13 cellular contexts compared by ENCODE assay signal in the genomic region with DNA sequence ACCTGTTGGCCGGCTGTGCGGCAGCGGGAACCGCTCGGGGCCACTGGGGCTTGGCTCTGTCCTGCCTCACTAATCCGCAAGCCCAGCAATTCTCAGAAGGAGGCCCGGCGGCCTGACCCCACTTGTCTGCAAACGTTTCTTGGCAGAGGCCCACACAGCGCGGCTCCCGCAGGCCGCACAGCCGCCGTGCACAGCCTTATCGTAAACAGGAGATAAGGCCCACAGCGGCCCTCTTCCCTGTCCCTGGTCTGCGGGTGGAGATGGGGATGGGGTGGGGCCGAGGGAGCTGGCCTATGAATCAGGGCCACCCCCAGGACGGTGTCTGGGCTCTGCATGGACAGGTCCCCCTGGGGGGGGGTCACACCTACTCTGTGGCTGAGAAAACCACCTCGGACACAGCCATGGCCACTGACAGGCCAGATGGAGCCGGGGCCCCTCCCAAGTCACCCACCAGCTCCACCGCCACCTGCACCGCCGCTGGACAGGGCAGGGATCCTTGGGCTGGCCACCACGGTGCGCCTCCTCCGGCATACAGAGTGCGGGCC. TPM values are rescaled to one million over a fixed set of nuclear protein-coding genes. Genes with fewer than 3 reads are reported as not detected.
DNase-seq lines count a peak whose midpoint lies in the region; ATAC-seq, FAIRE-seq and TF ChIP-seq lines count a peak whose summit lies in the region.
"Had no signal": no experiment of that assay in that cellular context is flagged by ENCODE, and none has a peak within 500 bp of the region (broad histone marks: within the 10 kb centered on the region; RNA-seq: fewer than 3 reads in every experiment).

No MANE protein-coding gene starts in this region.

- no peak overlapping the region for H3K27ac ChIP-seq in A549
- peak overlapping the region in 2 of 4 donors; percentile 53 to 72 for H3K27ac ChIP-seq in Peyer's patch
- H3K27ac ChIP-seq in mesodermal cell (ENCODE audit: low read depth, low read length, severe bottlenecking) = peak overlapping the region; percentile 45
- no peak overlapping the region for H3K27ac ChIP-seq in effector memory CD4-positive, alpha-beta T cell (ENCODE audit: insufficient read depth, low read length, poor library complexity, severe bottlenecking)

- no peaks in the 10 kb centered on the region for H3K4me1 ChIP-seq in A549
- H3K4me1 ChIP-seq in Peyer's patch = peaks cover 0 to 41% (median 4%) of the 10 kb centered on the region in 4 donors
- H3K4me1 ChIP-seq in mesodermal cell (ENCODE audit: control insufficient read depth, insufficient read depth, low read length, poor library complexity, severe bottlenecking) = peaks cover 18% of the 10 kb centered on the region
- H3K4me1 ChIP-seq in effector memory CD4-positive, alpha-beta T cell (ENCODE audit: control insufficient read depth, insufficient read depth, low read length, poor library complexity, severe bottlenecking) = no peaks in the 10 kb centered on the region

- CTCF ChIA-PET in A549 (lab: Yijun Ruan, JAX) = no interaction called here

- no peak for FAIRE-seq in A549 (lab: Jason Lieb, UNC)
- FAIRE-seq: GM19239 had no signal

- no peaks in the 10 kb centered on the region for H3K27me3 ChIP-seq in Peyer's patch
- H3K27me3 ChIP-seq in effector memory CD4-positive, alpha-beta T cell (replicated peaks; ENCODE audit: control insufficient read depth, insufficient read depth, low read length, poor library complexity, severe bottlenecking) = no peaks in the 10 kb centered on the region

- DNase-seq in A549 (ENCODE audit: low read depth in 1 of 2, low spot score in 1 of 2) = no peak
- DNase-seq in Peyer's patch = peak in 2 of 3 donors; percentile 71 to 76
- DNase-seq in islet precursor cell = no peak
- DNase-seq in NCI-H187 (lab: John Stamatoyannopoulos, UW) = no peak
- no peak for DNase-seq in effector memory CD4-positive, alpha-beta T cell
- DNase-seq: activated CD8-positive, alpha-beta memory T cell treated with anti-CD3 and anti-CD28 coated beads, Interleukin-2, amount 50 U/mL, for 48 hours; central memory CD4-positive, alpha-beta T cell; NCI-H526 treated with DMSO at 0.1 percent for 48 hours; T-helper 17 cell had no signal

- TF ChIP-seq POLR2A in A549 (IDR thresholded peaks at IDR 0.05; ENCODE audit: low read length) (no peak), Peyer's patch (IDR thresholded peaks at IDR 0.05) (no peak)

- ATAC-seq in A549 (no peak; a peak in 1 of 6 replicates), esophagus mucosa (peak; percentile 43), HG02571 (IDR thresholded peaks at IDR 0.05; ENCODE audit: unreplicated experiment) (no peak)
- ATAC-seq: T-helper 17 cell had no signal

- POLR2A ChIA-PET in A549 (lab: Yijun Ruan, JAX) = no interaction called here

- TF ChIP-seq RAD21 in A549 (conservative IDR thresholded peaks at IDR 0.05 in 1 of 2, IDR thresholded peaks at IDR 0.05 in 1 of 2) = no peak

- no peak overlapping the region for H3K4me2 ChIP-seq in A549

- H3K4me3 ChIP-seq in A549 (no peak overlapping the region), Peyer's patch (no peak overlapping the region), mesodermal cell (ENCODE audit: extremely low read depth, insufficient read depth, low read length, poor library complexity, severe bottlenecking) (no peak overlapping the region)
- H3K4me3 ChIP-seq in effector memory CD4-positive, alpha-beta T cell (ENCODE audit: insufficient read depth, low read depth, low read length, poor library complexity, severe bottlenecking) = no peak overlapping the region

- 87% methylated on average over 19 of the region's 29 CpGs for WGBS in A549 (ENCODE audit: missing lambda C conversion rate)
- WGBS in mesodermal cell (ENCODE audit: insufficient coverage in 2 of 2), 2 experiments = 91 to 95% methylated on average over 22 to 25 of the region's 29 CpGs

- H3K9me3 ChIP-seq in A549 (no peaks in the 10 kb centered on the region), Peyer's patch (no peaks in the 10 kb centered on the region), mesodermal cell (ENCODE audit: control insufficient read depth, low read length) (no peaks in the 10 kb centered on the region)
- H3K9me3 ChIP-seq in effector memory CD4-positive, alpha-beta T cell (ENCODE audit: control insufficient read depth, low read length) = no peaks in the 10 kb centered on the region

- no peak for TF ChIP-seq CTCF in A549 (IDR thresholded peaks at IDR 0.05)
- TF ChIP-seq CTCF in Peyer's patch (IDR thresholded peaks at IDR 0.05) = no peak

- H3K36me3 ChIP-seq in Peyer's patch (no peaks in the 10 kb centered on the region), mesodermal cell (ENCODE audit: control insufficient read depth, insufficient read depth, low read length) (no peaks in the 10 kb centered on the region)
- no peaks in the 10 kb centered on the region for H3K36me3 ChIP-seq in effector memory CD4-positive, alpha-beta T cell (ENCODE audit: control insufficient read depth, insufficient read depth, low read length)

- no peak for TF ChIP-seq EP300 in A549 (IDR thresholded peaks at IDR 0.05)

TF ChIP-seq in A549, 52 proteins besides CTCF, POLR2A, EP300 and RAD21:
- peak; percentile 13 for TF ChIP-seq MAFK (IDR thresholded peaks at IDR 0.05; ENCODE audit: partially characterized antibody)
- TF ChIP-seq, protein P1, sequence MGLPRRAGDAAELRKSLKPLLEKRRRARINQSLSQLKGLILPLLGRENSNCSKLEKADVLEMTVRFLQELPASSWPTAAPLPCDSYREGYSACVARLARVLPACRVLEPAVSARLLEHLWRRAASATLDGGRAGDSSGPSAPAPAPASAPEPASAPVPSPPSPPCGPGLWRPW (IDR thresholded peaks at IDR 0.05) = no peak

RNA-seq across cellular contexts. Expression of a gene that starts 47.8 kb away (rescaled TPM):
- polyA plus RNA-seq in A549 (2011; rRNA removed) (not detected in 2 replicates), A549 (2017; fragmentation: RNase III; extraction: RNeasy Plus Mini Kit Qiagen cat#74134 plus additional on column Dnase treatment) (not detected in 3 replicates)
- polyA plus RNA-seq in A549 (2012; cell fraction: cytosol; rRNA removed) = 0.03 TPM in 1 of 2 replicates, not detected in the other
- polyA plus RNA-seq in A549 (2012; cell fraction: nucleus; rRNA removed) = 0.10 TPM in 1 of 2 replicates, not detected in the other
- polyA minus RNA-seq in A549 (2011; rRNA and poly(A)+ RNA removed) = not detected in 2 replicates
- total RNA-seq in Peyer's patch (under 1 TPM in 1 of 4 donors, not detected in 3; 0.40 TPM), esophagus mucosa (0.16 TPM)
- polyA plus RNA-seq in mesodermal cell (2013, experiment 1 of 2) = 1.5 TPM
- polyA plus RNA-seq in mesodermal cell (2013, experiment 2 of 2) = 0.86 TPM
- total RNA-seq: T-helper 17 cell had no signal

RNA-seq across cellular contexts. Expression of a gene that starts 59.9 kb away (rescaled TPM):
- polyA plus RNA-seq in A549 (2011; rRNA removed) (0.86 and 0.87 TPM in 2 replicates), A549 (2017; fragmentation: RNase III; extraction: RNeasy Plus Mini Kit Qiagen cat#74134 plus additional on column Dnase treatment) (4.0 to 5.7 TPM (median 4.3 TPM) in 3 replicates)
- 4.4 and 5.7 TPM in 2 replicates for polyA plus RNA-seq in A549 (2012; cell fraction: cytosol; rRNA removed)
- 13.7 and 20.7 TPM in 2 replicates for polyA plus RNA-seq in A549 (2012; cell fraction: nucleus; rRNA removed)
- polyA minus RNA-seq in A549 (2011; rRNA and poly(A)+ RNA removed) = 0.49 and 0.66 TPM in 2 replicates
- total RNA-seq in Peyer's patch (10 to 100 TPM in 2 of 4 donors, 1 to 10 TPM in 2; 5.1 to 21.5 (median 9.4) TPM), esophagus mucosa (4.0 TPM)
- polyA plus RNA-seq in mesodermal cell (2013, experiment 1 of 2) = 11.8 TPM
- polyA plus RNA-seq in mesodermal cell (2013, experiment 2 of 2) = 9.2 TPM

Comparison
In these comparisons a context has a peak if more than half of its experiments do, and no peak if none do; other contexts are left out.
1. DNase-seq: peak in Peyer's patch (2 of 3); none in A549 (0 of 2), islet precursor cell (single experiment), NCI-H187 (0 of 2) and effector memory CD4-positive, alpha-beta T cell (0 of 3).